ENCODE assay signal across 19 cellular contexts in the genomic region with DNA sequence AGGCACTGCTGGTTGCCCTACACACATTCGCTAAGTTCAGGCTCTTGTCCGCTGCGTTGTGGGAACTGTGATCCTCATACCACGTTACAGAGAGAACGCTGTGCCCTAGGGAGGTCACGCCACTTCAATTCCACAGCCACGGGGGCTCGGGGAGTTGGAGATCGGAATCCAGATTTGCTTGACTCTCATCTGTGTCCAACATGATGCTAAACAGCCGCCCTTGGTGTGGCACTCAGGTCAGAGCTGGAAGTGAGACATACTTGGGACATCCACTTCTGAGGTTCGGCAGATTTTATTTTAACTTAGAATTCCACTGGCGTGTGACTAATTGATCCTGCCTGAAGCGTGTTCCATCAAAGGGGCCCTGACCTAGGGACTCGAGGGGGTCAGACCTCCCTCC. TPM values are rescaled to one million over a fixed set of nuclear protein-coding genes. Genes with fewer than 3 reads are reported as not detected.
"Had no signal": no experiment of that assay in that cellular context is flagged by ENCODE, and none has a peak within 500 bp of the region (broad histone marks: within the 10 kb centered on the region; RNA-seq: fewer than 3 reads in every experiment).

No MANE protein-coding gene starts in this region.

- H3K27ac ChIP-seq: ascending aorta, ovary, WERI-Rb-1 had no signal

- H3K9me3 ChIP-seq: ascending aorta, ovary had no signal

- ATAC-seq: activated naive CD8-positive, alpha-beta T cell treated with anti-CD3 and anti-CD28 coated beads, Interleukin-2, amount 50 U/mL, for 24 hours; left ventricle myocardium superior; natural killer cell treated with Interleukin-12 subunit alpha and Interleukin-12 subunit beta and Interleukin-15 and Interleukin-18, amount 100 ng/mL, for 72 hours; sciatic nerve; stimulated activated effector memory CD8-positive, alpha-beta T cell treated with anti-CD3 and anti-CD28 coated beads, Interleukin-12 subunit alpha, Interleukin-12 subunit beta, amount 100 ng/mL, for 72 hours had no signal

- FAIRE-seq: bronchial epithelial cell had no signal

- H3K4me3 ChIP-seq: ascending aorta, ovary had no signal

- DNase-seq: activated CD4-positive, alpha-beta T cell treated with anti-CD3 and anti-CD28 coated beads, Interleukin-2, amount 50 U/mL, for 48 hours; activated naive CD4-positive, alpha-beta T cell treated with anti-CD3 and anti-CD28 coated beads for 36 hours; activated naive CD8-positive, alpha-beta T cell treated with anti-CD3 and anti-CD28 coated beads, Interleukin-2, amount 50 U/mL, for 24 hours; dermis blood vessel endothelial cell; hippocampal formation; left ventricle myocardium superior; mesendoderm; ovary; WERI-Rb-1 had no signal

- H3K27me3 ChIP-seq: ascending aorta, ovary had no signal

- H3K36me3 ChIP-seq: ascending aorta, ovary, WERI-Rb-1 had no signal

RNA-seq across cellular contexts. Expression of a gene that starts 41.7 kb away (rescaled TPM):
- total RNA-seq: ascending aorta, chondrocyte, left ventricle myocardium superior had no signal

RNA-seq across cellular contexts. Expression of a gene that starts 41.8 kb away (rescaled TPM):
- total RNA-seq: ascending aorta, bronchial epithelial cell, chondrocyte, dermis blood vessel endothelial cell, glomerular endothelial cell, left ventricle myocardium superior, sciatic nerve had no signal
- polyA plus RNA-seq: urinary bladder had no signal

RNA-seq across cellular contexts. Expression of a gene that starts 47.5 kb away (rescaled TPM):
- total RNA-seq: activated naive CD4-positive, alpha-beta T cell treated with anti-CD3 and anti-CD28 coated beads for 36 hours; activated T-helper 2 cell treated with anti-CD3 and anti-CD28 coated beads, Interferon-gamma antibody, Interleukin-2, Interleukin-4, amounts not matched to agents 10 μg/mL and 5 μg/mL and 100 μg/mL, durations not matched to agents 14 hours and 24 hours and 36 hours; natural killer cell treated with Interleukin-12 subunit alpha and Interleukin-12 subunit beta and Interleukin-15 and Interleukin-18, amount 100 ng/mL, for 72 hours; T-helper 1 cell treated with Interleukin-12 subunit alpha and Interleukin-12 subunit beta and Interleukin-4 antibody, amounts not matched to agents 30 ng/mL and 1 ng/mL, for 36 hours had no signal
